27 cellular contexts compared by ENCODE assay signal in the genomic region with DNA sequence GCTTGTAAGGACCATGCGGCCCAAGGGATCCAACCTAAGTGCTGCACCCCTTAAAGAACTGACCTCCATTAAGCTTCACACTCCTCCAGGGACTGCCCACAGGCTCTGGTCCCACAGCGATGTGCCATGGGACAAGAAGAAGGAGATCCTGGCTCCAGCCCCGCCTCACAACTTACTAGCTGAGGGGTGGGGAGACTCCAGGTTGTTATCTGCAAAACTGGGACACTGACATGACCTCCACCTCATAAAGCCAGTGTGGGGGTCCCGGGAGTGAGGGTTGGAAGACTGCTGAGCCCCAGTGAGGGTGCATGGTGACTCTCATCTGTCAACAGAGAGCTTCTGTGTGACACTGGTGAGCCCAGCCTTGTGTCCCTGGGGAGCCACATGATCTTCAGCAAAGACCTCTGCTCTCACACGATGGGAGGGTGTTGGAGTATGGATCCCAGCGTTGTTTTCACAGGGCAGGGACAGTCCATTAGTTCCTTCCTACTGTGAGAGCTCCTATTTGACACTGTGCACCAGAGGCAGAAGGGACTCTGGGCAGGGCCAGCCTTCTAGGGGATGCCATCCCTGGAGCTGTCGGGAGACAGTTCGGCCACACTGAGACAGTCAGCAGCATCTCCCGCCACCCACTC.
"Had no signal": no experiment of that assay in that cellular context is flagged by ENCODE, and none has a peak within 500 bp of the region (broad histone marks: within the 10 kb centered on the region; RNA-seq: fewer than 3 reads in every experiment).

No MANE protein-coding gene starts in this region.

- H3K27ac Mint-ChIP-seq: activated CD8-positive, alpha-beta T cell treated with anti-CD3 and anti-CD28 coated beads for 36 hours; activated naive CD4-positive, alpha-beta T cell treated with anti-CD3 and anti-CD28 coated beads, Interleukin-2, amount 50 U/mL, for 24 hours; activated T-cell treated with anti-CD3 and anti-CD28 coated beads, Interleukin-2, amount 50 U/mL, for 24 hours; activated T-helper 1 cell treated with anti-CD3 and anti-CD28 coated beads, Interleukin-12 subunit alpha, Interleukin-12 subunit beta, Interleukin-2, Interleukin-4 antibody, amounts not matched to agents 30 ng/mL and 10 ng/mL and 1 ng/mL, durations not matched to agents 14 hours and 24 hours and 36 hours had no signal

- H3K9me3 ChIP-seq: breast epithelium, Peyer's patch, SJCRH30 had no signal

- H3K4me3 ChIP-seq: breast epithelium, Peyer's patch, SJCRH30 had no signal

- ATAC-seq: activated CD4-positive, CD25-positive, alpha-beta regulatory T cell treated with anti-CD3 and anti-CD28 coated beads, Interleukin-2, amount 50 U/mL, for 24 hours; activated CD8-positive, alpha-beta T cell treated with anti-CD3 and anti-CD28 coated beads for 36 hours; SK-N-SH treated with all-trans-retinoic acid at 6 μM for 48 hours had no signal

- H3K36me3 Mint-ChIP-seq: activated naive CD4-positive, alpha-beta T cell treated with anti-CD3 and anti-CD28 coated beads, Interleukin-2, amount 50 U/mL, for 24 hours had no signal

- H3K27me3 ChIP-seq: breast epithelium, Peyer's patch, SJCRH30 had no signal

- H3K4me1 Mint-ChIP-seq: activated naive CD4-positive, alpha-beta T cell treated with anti-CD3 and anti-CD28 coated beads, Interleukin-2, amount 50 U/mL, for 24 hours had no signal

- H3K9me3 Mint-ChIP-seq: activated CD8-positive, alpha-beta T cell treated with anti-CD3 and anti-CD28 coated beads for 36 hours; activated naive CD4-positive, alpha-beta T cell treated with anti-CD3 and anti-CD28 coated beads, Interleukin-2, amount 50 U/mL, for 24 hours; activated T-cell treated with anti-CD3 and anti-CD28 coated beads, Interleukin-2, amount 50 U/mL, for 24 hours; activated T-helper 1 cell treated with anti-CD3 and anti-CD28 coated beads, Interleukin-12 subunit alpha, Interleukin-12 subunit beta, Interleukin-2, Interleukin-4 antibody, amounts not matched to agents 30 ng/mL and 10 ng/mL and 1 ng/mL, durations not matched to agents 14 hours and 24 hours and 36 hours; T-helper 1 cell treated with Interleukin-12 subunit alpha and Interleukin-12 subunit beta and Interleukin-4 antibody, amounts not matched to agents 30 μg/mL and 1 μg/mL, for 36 hours had no signal

- DNase-seq: activated CD4-positive, alpha-beta T cell treated with anti-CD3 and anti-CD28 coated beads for 4 hours; activated CD8-positive, alpha-beta T cell treated with anti-CD3 and anti-CD28 coated beads for 36 hours; activated effector memory CD4-positive, alpha-beta T cell treated with Interleukin-2 at 50 U/mL for 16 hours; activated naive CD4-positive, alpha-beta T cell; activated T-cell treated with anti-CD3 and anti-CD28 coated beads, Interleukin-2, amount 50 U/mL, for 24 hours; aorta; caudate nucleus; NCI-H1092; NCI-H1417; NCI-H1930; NCI-H2107; NCI-H345; NCI-H510A; NCI-H526 treated with DMSO at 0.1 percent for 48 hours; NCI-H82; OCI-M1; Peyer's patch; Right ventricle myocardium superior; SJCRH30; SW 1271 had no signal

- H3K27me3 Mint-ChIP-seq: activated CD8-positive, alpha-beta T cell treated with anti-CD3 and anti-CD28 coated beads for 36 hours; activated naive CD4-positive, alpha-beta T cell treated with anti-CD3 and anti-CD28 coated beads, Interleukin-2, amount 50 U/mL, for 24 hours; activated T-cell treated with anti-CD3 and anti-CD28 coated beads, Interleukin-2, amount 50 U/mL, for 24 hours had no signal

- H3K4me3 Mint-ChIP-seq: activated CD8-positive, alpha-beta T cell treated with anti-CD3 and anti-CD28 coated beads for 36 hours; activated naive CD4-positive, alpha-beta T cell treated with anti-CD3 and anti-CD28 coated beads, Interleukin-2, amount 50 U/mL, for 24 hours; activated T-cell treated with anti-CD3 and anti-CD28 coated beads, Interleukin-2, amount 50 U/mL, for 24 hours; activated T-helper 1 cell treated with anti-CD3 and anti-CD28 coated beads, Interleukin-12 subunit alpha, Interleukin-12 subunit beta, Interleukin-2, Interleukin-4 antibody, amounts not matched to agents 30 ng/mL and 10 ng/mL and 1 ng/mL, durations not matched to agents 14 hours and 24 hours and 36 hours; T-helper 1 cell treated with Interleukin-12 subunit alpha and Interleukin-12 subunit beta and Interleukin-4 antibody, amounts not matched to agents 30 μg/mL and 1 μg/mL, for 36 hours had no signal

- H3K4me1 ChIP-seq: breast epithelium, Peyer's patch, SJCRH30 had no signal

- H3K36me3 ChIP-seq: breast epithelium, Peyer's patch, SJCRH30 had no signal

- H3K27ac ChIP-seq: breast epithelium, Peyer's patch, RWPE1, SJCRH30 had no signal
